Comparison of ENCODE assay signal across 10 cellular contexts in the genomic region with DNA sequence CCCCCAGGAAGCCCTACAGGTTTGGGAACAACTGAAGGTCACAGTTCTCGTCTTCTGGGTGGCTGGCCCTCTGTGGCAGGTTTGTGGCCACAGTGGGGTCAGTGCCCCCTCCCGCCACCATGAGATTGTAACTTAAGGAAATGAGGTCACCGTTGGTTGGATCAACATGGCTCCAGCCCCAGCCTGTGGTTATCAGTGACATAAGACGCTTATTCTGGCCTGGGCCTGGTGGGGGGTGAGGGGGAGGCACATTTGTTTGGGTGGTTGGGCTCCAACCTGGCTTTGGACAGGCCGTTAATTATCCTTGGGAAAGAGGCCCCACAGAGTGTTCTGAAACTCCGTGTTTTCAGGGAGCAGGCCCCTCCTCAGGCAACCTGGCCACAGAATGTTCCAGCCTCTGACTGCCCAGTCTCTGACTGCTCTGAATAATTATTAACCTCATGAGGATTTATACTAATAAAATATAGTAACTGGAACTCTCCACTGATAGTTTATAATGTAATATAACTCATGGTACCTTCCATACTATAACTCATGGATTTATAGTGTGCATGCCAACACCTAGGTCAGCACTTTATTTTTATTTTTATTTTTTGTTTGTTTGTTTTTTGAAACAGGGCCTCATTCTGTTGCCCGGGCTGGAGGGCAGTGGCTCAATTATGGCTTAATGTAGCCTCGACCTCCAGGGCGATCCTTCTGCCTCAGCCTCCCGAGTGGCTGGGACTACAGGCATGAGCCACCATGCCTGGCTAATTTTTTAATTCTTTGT. TPM values are rescaled to one million over a fixed set of nuclear protein-coding genes. Genes with fewer than 3 reads are reported as not detected.
DNase-seq lines count a peak whose midpoint lies in the region; ATAC-seq, FAIRE-seq and TF ChIP-seq lines count a peak whose summit lies in the region.
"Had no signal": no experiment of that assay in that cellular context is flagged by ENCODE, and none has a peak within 500 bp of the region (broad histone marks: within the 10 kb centered on the region; RNA-seq: fewer than 3 reads in every experiment).

No MANE protein-coding gene starts in this region.

- H3K27me3 ChIP-seq in MG63 = no peaks in the 10 kb centered on the region
- no peaks in the 10 kb centered on the region for H3K27me3 ChIP-seq in endothelial cell of umbilical vein (ENCODE audit: control insufficient read depth in 2 of 2, insufficient read depth in 2 of 2, low read length in 2 of 2)
- H3K27me3 ChIP-seq in tibial artery = no peaks in the 10 kb centered on the region

- no peak overlapping the region for H2AFZ ChIP-seq in endothelial cell of umbilical vein (ENCODE audit: low read depth, low read length)

- H3K4me3 ChIP-seq in MG63 (no peak overlapping the region), endothelial cell of umbilical vein (replicated peaks in 1 of 3; ENCODE audit: insufficient read depth in 1 of 3, low read depth in 1 of 3, low read length in 3 of 3) (no peak overlapping the region), tibial artery (no peak overlapping the region)
- H3K4me3 ChIP-seq: SK-N-MC had no signal

- ATAC-seq in memory B cell (ENCODE audit: low read depth) (no peak), GM19351 (IDR thresholded peaks at IDR 0.05; ENCODE audit: unreplicated experiment) (no peak)

- H3K79me2 ChIP-seq in endothelial cell of umbilical vein (ENCODE audit: control insufficient read depth, insufficient read depth, low read length) = no peaks in the 10 kb centered on the region

- no peaks in the 10 kb centered on the region for H3K9me1 ChIP-seq in endothelial cell of umbilical vein (replicated peaks; ENCODE audit: control insufficient read depth, extremely low read depth, insufficient read depth, low read length)

- intact Hi-C loops in endothelial cell of umbilical vein (cut with micrococcal nuclease) (loop anchor here (1.0 kb wide), 1 partner anchor 130 kb away; a partner anchor contains a TSS), tibial artery (cut with DNase I; ENCODE audit: low total_unique reads) (no loop called here)

- H3K9me3 ChIP-seq in MG63 = no peaks in the 10 kb centered on the region
- no peaks in the 10 kb centered on the region for H3K9me3 ChIP-seq in endothelial cell of umbilical vein (replicated peaks; ENCODE audit: control insufficient read depth, insufficient read depth, low read length)
- H3K9me3 ChIP-seq in tibial artery = no peaks in the 10 kb centered on the region

- H3K36me3 ChIP-seq in MG63 (peaks cover 79% of the 10 kb centered on the region), endothelial cell of umbilical vein (ENCODE audit: control insufficient read depth in 2 of 2, extremely low read depth in 1 of 2, insufficient read depth in 2 of 2, low read length in 2 of 2) (peaks cover 0 to 2% of the 10 kb centered on the region in 2 experiments), tibial artery (peaks cover 0 to 15% (median 5%) of the 10 kb centered on the region in 3 donors)

- TF ChIP-seq CTCF in endothelial cell of umbilical vein (IDR thresholded peaks at IDR 0.05; ENCODE audit: extremely low read depth in 1 of 2, insufficient read depth in 1 of 2, low read depth in 1 of 2, low read length in 2 of 2) = no peak
- peak in 1 of 2 experiments; percentile 30 for TF ChIP-seq CTCF in tibial artery (IDR thresholded peaks at IDR 0.05)
- no peak for TF ChIP-seq CTCF in GM13976 (IDR thresholded peaks at IDR 0.05; ENCODE audit: borderline replicate concordance, control extremely low read depth, extremely low read depth, insufficient read depth, missing control alignments)

- POLR2A ChIA-PET in endothelial cell of umbilical vein (lab: Charles Lee) = interaction anchor here (0.8 kb wide), 1 partner anchor 130 kb away, joined by 4 read pairs; a partner anchor contains a TSS

- no peaks in the 10 kb centered on the region for H4K20me1 ChIP-seq in endothelial cell of umbilical vein (replicated peaks; ENCODE audit: control insufficient read depth, extremely low read depth, insufficient read depth, low read length)

- no TSS peak for BruUV-seq in endothelial cell of umbilical vein (replicated peaks; lab: Mats Ljungman, UMichigan)

- peak; percentile 85 for FAIRE-seq in endothelial cell of umbilical vein (lab: Jason Lieb, UNC)

- H3K27me3 Mint-ChIP-seq in memory B cell = no peaks in the 10 kb centered on the region

- in situ Hi-C loops in GM13976 (cut with MboI; ENCODE audit: low sequenced_read_pairs, unreplicated experiment) = no loop called here

- H3K4me3 Mint-ChIP-seq in memory B cell = no peak overlapping the region

- peak overlapping the region; percentile 12 for H3K9ac ChIP-seq in endothelial cell of umbilical vein (replicated peaks; ENCODE audit: extremely low read depth, insufficient read depth, low read length)

- TF ChIP-seq POLR2A in endothelial cell of umbilical vein (IDR thresholded peaks at IDR 0.05; ENCODE audit: low read depth, low read length) = peak; percentile 14

- peaks cover 4% of the 10 kb centered on the region for H3K4me1 Mint-ChIP-seq in memory B cell

- H3K27ac ChIP-seq in endothelial cell of umbilical vein (ENCODE audit: insufficient read depth, low read depth, low read length) (peak overlapping the region; percentile 72), tibial artery (peak overlapping the region; percentile 92 to 96)
- H3K27ac ChIP-seq: SK-N-MC had no signal

- DNase-seq in MG63 (peak; percentile 86), endothelial cell of umbilical vein (ENCODE audit: low read depth, low spot score) (peak; percentile 68), memory B cell (ENCODE audit: low spot score in 2 of 2) (no peak), tibial artery (peak; percentile 90 to 95), D341Med (ENCODE audit: low spot score) (no peak), GM13976 (ENCODE audit: low spot score) (no peak), NCI-H524 (lab: John Stamatoyannopoulos, UW) (no peak)
- DNase-seq: amygdala had no signal

- peak overlapping the region; percentile 50 for H3K27ac Mint-ChIP-seq in memory B cell

- H3K9me3 Mint-ChIP-seq in memory B cell = no peaks in the 10 kb centered on the region

- H3K4me1 ChIP-seq in endothelial cell of umbilical vein (ENCODE audit: control insufficient read depth, extremely low read depth, insufficient read depth, low read length) (peaks cover 55% of the 10 kb centered on the region), tibial artery (peaks cover 10 to 93% (median 78%) of the 10 kb centered on the region in 4 donors)

- CTCF ChIA-PET in endothelial cell of umbilical vein (lab: Charles Lee) = interaction anchor here (4.6 kb wide), 1 partner anchor 129 kb away, joined by 31 read pairs; a partner anchor contains a TSS

- no peak overlapping the region for H3K4me2 ChIP-seq in endothelial cell of umbilical vein (ENCODE audit: insufficient read depth, low read length)

- H3K36me3 Mint-ChIP-seq in memory B cell = peaks cover 25% of the 10 kb centered on the region

- dilution Hi-C loops in endothelial cell of umbilical vein (cut with MboI; ENCODE audit: extremely low pct_ligation_motif_present, low sequenced_read_pairs) = no loop called here

TF ChIP-seq in endothelial cell of umbilical vein, 7 proteins besides CTCF, POLR2A, EP300 and RAD21:
- TF ChIP-seq POLR2AphosphoS5 (IDR thresholded peaks at IDR 0.05; ENCODE audit: insufficient read depth, low read depth, low read length) = peak; percentile 54
- peak; percentile 30 for TF ChIP-seq JUN (IDR thresholded peaks at IDR 0.05; ENCODE audit: borderline replicate concordance, insufficient read depth, insufficient read length, low read depth)
- TF ChIP-seq, protein P1, sequence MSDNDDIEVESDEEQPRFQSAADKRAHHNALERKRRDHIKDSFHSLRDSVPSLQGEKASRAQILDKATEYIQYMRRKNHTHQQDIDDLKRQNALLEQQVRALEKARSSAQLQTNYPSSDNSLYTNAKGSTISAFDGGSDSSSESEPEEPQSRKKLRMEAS (IDR thresholded peaks at IDR 0.05; ENCODE audit: insufficient read depth, insufficient read length) = no peak
- peak; percentile 59 for TF ChIP-seq GATA2 (IDR thresholded peaks at IDR 0.05; ENCODE audit: insufficient read depth, insufficient read length, low read depth, low read length)
TF ChIP-seq in endothelial cell of umbilical vein: peak in this region for 3.

RNA-seq across cellular contexts. Expression of a gene that starts 58.0 kb away (rescaled TPM):
- total RNA-seq in MG63 (2014; rRNA removed; shearing (Covaris generic); ENCODE audit: low replicate concordance) = 132 and 142 TPM in 2 replicates
- total RNA-seq in endothelial cell of umbilical vein = 57.4 and 62.9 TPM in 2 replicates
- 63.5 and 78.3 TPM in 2 replicates for polyA plus RNA-seq in endothelial cell of umbilical vein
- 120 and 121 TPM in 2 replicates for polyA plus RNA-seq in endothelial cell of umbilical vein (2011; cell fraction: cytosol; rRNA removed)
- 37.8 and 41.6 TPM in 2 replicates for polyA plus RNA-seq in endothelial cell of umbilical vein (2011; cell fraction: nucleus; rRNA removed)
- 66.0 and 106 TPM in 2 replicates for polyA plus RNA-seq in endothelial cell of umbilical vein (2012)
- 36.3 and 41.4 TPM in 2 replicates for polyA minus RNA-seq in endothelial cell of umbilical vein
- 36.6 TPM for polyA minus RNA-seq in endothelial cell of umbilical vein (2011; cell fraction: cytosol; rRNA and poly(A)+ RNA removed)
- polyA minus RNA-seq in endothelial cell of umbilical vein (2011; cell fraction: nucleus; rRNA and poly(A)+ RNA removed) = 5.0 and 5.1 TPM in 2 replicates

Comparison
In these comparisons a context has a peak if more than half of its experiments do, and no peak if none do; other contexts are left out.
1. DNase-seq: peak in MG63 (single experiment), endothelial cell of umbilical vein (single experiment) and tibial artery (2 of 2); none in memory B cell (0 of 2), D341Med (single experiment), GM13976 (single experiment) and NCI-H524 (0 of 2).